ENCODE assay signal across 27 cellular contexts in the genomic region with DNA sequence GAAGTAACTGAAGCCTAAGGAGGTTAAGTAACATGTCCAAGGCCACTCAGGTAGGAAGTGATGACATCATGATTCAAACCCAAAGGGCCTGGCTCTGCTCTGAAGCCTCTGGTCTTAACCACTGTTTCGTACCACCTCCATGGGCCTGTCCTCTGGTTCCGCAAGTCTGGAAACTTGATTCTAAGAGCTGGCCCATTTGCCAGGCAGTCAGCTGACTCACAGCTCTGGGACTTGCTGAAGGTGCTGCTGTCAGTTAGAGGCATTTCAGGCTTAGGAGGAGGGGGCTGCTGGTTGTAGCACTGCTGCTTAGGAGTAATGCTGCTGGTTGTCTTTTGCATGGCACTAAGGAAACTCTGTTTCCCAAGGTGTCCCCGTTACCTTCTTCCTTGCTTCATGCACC. TPM values are rescaled to one million over a fixed set of nuclear protein-coding genes. Genes with fewer than 3 reads are reported as not detected.
"Had no signal": no experiment of that assay in that cellular context is flagged by ENCODE, and none has a peak within 500 bp of the region (broad histone marks: within the 10 kb centered on the region; RNA-seq: fewer than 3 reads in every experiment).

No MANE protein-coding gene starts in this region.

- H3K36me3 ChIP-seq: neural progenitor cell, ovary, spleen, suprapubic skin, tibial nerve, upper lobe of right lung, uterus had no signal

- H3K4me1 ChIP-seq: neural progenitor cell, parathyroid adenoma, psoas muscle, spleen, suprapubic skin, testis, tibial nerve, upper lobe of right lung, uterus had no signal

- H3K79me2 ChIP-seq: parathyroid adenoma had no signal

- H2AFZ ChIP-seq: neural progenitor cell, parathyroid adenoma had no signal

- DNase-seq: naive thymus-derived CD4-positive, alpha-beta T cell; natural killer cell; occipital lobe; ovary; psoas muscle; right cardiac atrium; spleen; stimulated activated CD4-positive, alpha-beta T cell treated with anti-CD3 and anti-CD28 coated beads, Interleukin-12 subunit alpha, Interleukin-12 subunit beta, amount 100 ng/mL, for 4 hours; stimulated activated CD4-positive, alpha-beta T cell treated with anti-CD3 and anti-CD28 coated beads, Interleukin-1b, Interleukin-23, amount 100 ng/mL, for 48 hours; stimulated activated CD4-positive, alpha-beta T cell treated with anti-CD3 and anti-CD28 coated beads, Interleukin-4, amount 100 ng/mL, for 1 hour; stimulated activated CD4-positive, alpha-beta T cell treated with anti-CD3 and anti-CD28 coated beads, Interleukin-4, amount 100 ng/mL, for 4 hours; stimulated activated CD8-positive, alpha-beta memory T cell treated with anti-CD3 and anti-CD28 coated beads, Interleukin-4, amount 100 ng/mL, for 48 hours; stimulated activated naive CD4-positive, alpha-beta T cell; stimulated activated naive CD8-positive, alpha-beta T cell treated with anti-CD3 and anti-CD28 coated beads, Interleukin-15, amount 100 ng/mL, for 72 hours; stimulated activated naive CD8-positive, alpha-beta T cell treated with anti-CD3 and anti-CD28 coated beads, Interleukin-15, Interleukin-2, amounts not matched to agents 100 U/mL and 50 U/mL, for 24 hours; substantia nigra; testis; upper lobe of right lung; uterus had no signal

- H3K4me2 ChIP-seq: neural progenitor cell, smooth muscle cell had no signal

- ATAC-seq: naive thymus-derived CD4-positive, alpha-beta T cell; natural killer cell; psoas muscle; right cardiac atrium; sciatic nerve; stimulated activated memory B cell treated with anti-CD40 and anti-IgM and Interleukin-4, amounts not matched to agents 10 μg/mL and 1 μg/mL and 100 μg/mL, for 72 hours; stimulated activated naive CD8-positive, alpha-beta T cell treated with anti-CD3 and anti-CD28 coated beads, Interleukin-15, amount 100 ng/mL, for 72 hours; stimulated activated naive CD8-positive, alpha-beta T cell treated with anti-CD3 and anti-CD28 coated beads, Interleukin-15, Interleukin-2, amounts not matched to agents 100 U/mL and 50 U/mL, for 24 hours; upper lobe of right lung had no signal

- H3K27me3 ChIP-seq: neural progenitor cell, ovary, testis, tibial nerve, upper lobe of right lung, uterus had no signal

- H3K27ac ChIP-seq: neural progenitor cell, ovary, parathyroid adenoma, psoas muscle, skin epidermis, spleen, suprapubic skin, testis, tibial nerve, upper lobe of right lung, uterus had no signal

- H3K4me3 ChIP-seq: neural progenitor cell, ovary, psoas muscle, skin epidermis, smooth muscle cell, spleen, suprapubic skin, testis, tibial nerve, upper lobe of right lung, uterus had no signal

- H3K9me3 ChIP-seq: psoas muscle, spleen, suprapubic skin, testis, tibial nerve, upper lobe of right lung, uterus had no signal

- H3K9ac ChIP-seq: neural progenitor cell, parathyroid adenoma had no signal

RNA-seq across cellular contexts. Expression of a gene that starts 7.9 kb away (rescaled TPM):
- total RNA-seq: naive thymus-derived CD4-positive, alpha-beta T cell; natural killer cell had no signal
- polyA plus RNA-seq: naive thymus-derived CD4-positive, alpha-beta T cell had no signal
